ENCODE assay signal across 1 cellular context in the genomic region with DNA sequence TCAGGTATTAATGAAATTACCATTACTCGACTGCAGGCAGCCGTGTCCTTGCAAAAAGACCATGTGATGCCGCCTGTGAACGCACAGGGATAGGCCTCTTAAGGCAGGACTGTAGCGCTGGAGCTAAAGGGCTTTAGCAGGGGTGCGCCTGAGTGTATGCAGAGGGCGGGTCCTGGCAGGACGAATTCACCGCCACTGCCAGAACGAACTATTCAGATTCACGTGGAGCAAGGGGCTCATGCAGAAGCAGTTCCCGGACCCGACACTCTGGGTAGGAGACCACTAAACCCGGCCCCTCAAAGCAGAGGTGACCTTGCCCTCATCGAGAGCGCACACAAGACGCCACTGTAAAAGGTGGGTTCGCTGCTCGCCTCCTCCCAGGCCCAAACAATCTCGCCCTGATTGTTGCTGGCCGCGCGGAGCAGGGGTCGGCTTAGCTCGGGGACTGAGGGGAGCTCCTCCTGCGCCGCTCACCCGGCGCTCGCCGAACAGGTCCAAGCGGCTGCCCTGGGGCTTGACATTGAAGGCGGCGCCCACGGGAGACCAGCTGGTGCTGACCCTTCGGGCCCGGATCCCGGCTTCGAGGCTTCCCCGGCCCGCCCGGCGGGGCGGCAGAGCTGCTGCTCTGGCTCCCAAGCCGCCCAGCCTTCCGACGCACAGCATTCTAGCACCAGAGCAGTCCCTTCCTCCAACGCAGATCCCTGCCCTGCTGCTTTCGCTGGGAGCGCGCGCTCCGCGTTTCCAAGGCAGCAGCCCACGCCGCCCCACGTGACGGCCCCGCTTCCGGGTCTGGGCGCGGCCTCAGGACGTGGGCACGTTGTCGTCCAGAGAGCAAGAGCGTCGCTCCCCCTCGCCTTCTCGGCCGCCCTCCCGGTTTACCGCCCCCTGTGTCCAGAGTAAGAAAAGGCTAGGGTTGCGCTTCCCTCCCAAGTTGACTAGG.
A peak's percentile ranks its signal among the peaks of the same experiment; 100 is the strongest.
TF ChIP-seq lines count a peak whose summit lies in the region.

A gene (minus strand): TSS at position 743 of the 940 bp plus-strand sequence. CDS start 80 bp downstream, at position 663.

TF ChIP-seq in HepG2, 621 proteins besides CTCF, POLR2A, EP300 and RAD21 (continued from another document and continues in another):
- TF ChIP-seq, protein P1, sequence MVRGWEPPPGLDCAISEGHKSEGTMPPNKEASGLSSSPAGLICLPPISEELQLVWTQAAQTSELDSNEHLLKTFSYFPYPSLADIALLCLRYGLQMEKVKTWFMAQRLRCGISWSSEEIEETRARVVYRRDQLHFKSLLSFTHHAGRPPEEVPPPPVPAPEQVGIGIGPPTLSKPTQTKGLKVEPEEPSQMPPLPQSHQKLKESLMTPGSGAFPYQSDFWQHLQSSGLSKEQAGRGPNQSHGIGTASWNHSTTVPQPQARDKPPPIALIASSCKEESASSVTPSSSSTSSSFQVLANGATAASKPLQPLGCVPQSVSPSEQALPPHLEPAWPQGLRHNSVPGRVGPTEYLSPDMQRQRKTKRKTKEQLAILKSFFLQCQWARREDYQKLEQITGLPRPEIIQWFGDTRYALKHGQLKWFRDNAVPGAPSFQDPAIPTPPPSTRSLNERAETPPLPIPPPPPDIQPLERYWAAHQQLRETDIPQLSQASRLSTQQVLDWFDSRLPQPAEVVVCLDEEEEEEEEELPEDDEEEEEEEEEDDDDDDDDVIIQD (CRISPR knock-in tag; IDR thresholded peaks at IDR 0.05; ENCODE audit: low read depth), result peak; percentile 86
- TF ChIP-seq ZFX (CRISPR knock-in tag; IDR thresholded peaks at IDR 0.05; ENCODE audit: low read depth) (peak; percentile 55), ZFP36L2 (CRISPR knock-in tag; IDR thresholded peaks at IDR 0.05) (no peak), NFIC (IDR thresholded peaks at IDR 0.05; ENCODE audit: low read length) (no peak), NFATC3 (CRISPR knock-in tag; IDR thresholded peaks at IDR 0.05) (0 out of 2 replicates have a peak, but pooled peaks have one; percentile 28), RBM22 (optimal IDR thresholded peaks at IDR 0.05; ENCODE audit: low read length) (no peak), RAD51 (IDR thresholded peaks at IDR 0.05; ENCODE audit: borderline replicate concordance) (peak; percentile 82), SNAI1 (CRISPR knock-in tag; IDR thresholded peaks at IDR 0.05; ENCODE audit: borderline replicate concordance) (no peak), MTF2 (CRISPR knock-in tag; IDR thresholded peaks at IDR 0.05; ENCODE audit: borderline replicate concordance) (no peak), CHD2 (IDR thresholded peaks at IDR 0.05; ENCODE audit: low read depth, low read length) (no peak), REPIN1 (CRISPR knock-in tag; IDR thresholded peaks at IDR 0.05; ENCODE audit: borderline replicate concordance, low read depth) (peak; percentile 85; the same call in 1 of the 2 replicates), ZNF136 (CRISPR knock-in tag; IDR thresholded peaks at IDR 0.05; ENCODE audit: low read depth) (peak; percentile 83; the same call in 1 of the 2 replicates), NCOA2 (CRISPR knock-in tag; IDR thresholded peaks at IDR 0.05) (peak; percentile 56), U2AF1 (optimal IDR thresholded peaks at IDR 0.05; ENCODE audit: low read depth, low read length) (no peak), SMAD9 (CRISPR knock-in tag; IDR thresholded peaks at IDR 0.05) (no peak), CENPT (CRISPR knock-in tag; IDR thresholded peaks at IDR 0.05; ENCODE audit: low read depth) (no peak), REL (CRISPR knock-in tag; conservative IDR thresholded peaks at IDR 0.05) (no peak), SMARCE1 (IDR thresholded peaks at IDR 0.05; ENCODE audit: borderline replicate concordance) (no peak), ZNF724P (CRISPR knock-in tag; IDR thresholded peaks at IDR 0.05; ENCODE audit: borderline replicate concordance) (no peak), ZNF441 (CRISPR knock-in tag; IDR thresholded peaks at IDR 0.05; ENCODE audit: borderline replicate concordance) (no peak), CBX5 (CRISPR knock-in tag; IDR thresholded peaks at IDR 0.05; ENCODE audit: borderline replicate concordance) (peak; percentile 61; the same call in 1 of the 2 replicates), ZNF160 (CRISPR knock-in tag; IDR thresholded peaks at IDR 0.05) (peak; percentile 45; the same call in 1 of the 2 replicates), ZNF644 (CRISPR knock-in tag; IDR thresholded peaks at IDR 0.05; ENCODE audit: low read depth) (peak; percentile 46; the same call in 1 of the 2 replicates), ZNF446 (CRISPR knock-in tag; IDR thresholded peaks at IDR 0.05) (no peak), JUNB (CRISPR knock-in tag; IDR thresholded peaks at IDR 0.05; ENCODE audit: borderline replicate concordance) (no peak), MLLT10 (CRISPR knock-in tag; IDR thresholded peaks at IDR 0.05) (no peak), KLF11 (CRISPR knock-in tag; IDR thresholded peaks at IDR 0.05) (no peak; the same call in 1 of the 2 replicates), RFX3 (CRISPR knock-in tag; IDR thresholded peaks at IDR 0.05) (peak; percentile 96), ATF1 (CRISPR knock-in tag; IDR thresholded peaks at IDR 0.05) (peak; percentile 78), PAX8 (CRISPR knock-in tag; IDR thresholded peaks at IDR 0.05; ENCODE audit: borderline replicate concordance) (no peak), ZNF780A (CRISPR knock-in tag; IDR thresholded peaks at IDR 0.05) (peak; percentile 60; the same call in 1 of the 2 replicates), MXI1 (IDR thresholded peaks at IDR 0.05; ENCODE audit: borderline replicate concordance, low read depth, low read length) (peak; percentile 99), SAFB2 (CRISPR knock-in tag; IDR thresholded peaks at IDR 0.05; ENCODE audit: borderline replicate concordance, low read depth) (no peak), SATB2 (CRISPR knock-in tag; IDR thresholded peaks at IDR 0.05) (no peak), PLRG1 (conservative IDR thresholded peaks at IDR 0.05) (no peak), TP53 (CRISPR knock-in tag; conservative IDR thresholded peaks at IDR 0.05) (peak; percentile 25; the same call in 1 of the 2 replicates), ZNF670 (CRISPR knock-in tag; IDR thresholded peaks at IDR 0.05; ENCODE audit: borderline replicate concordance) (peak; percentile 73), ZNF205 (CRISPR knock-in tag; IDR thresholded peaks at IDR 0.05) (0 out of 2 replicates have a peak, but pooled peaks have one; percentile 44), ZSCAN20 (CRISPR knock-in tag; IDR thresholded peaks at IDR 0.05; ENCODE audit: borderline replicate concordance) (no peak), RFX1 (IDR thresholded peaks at IDR 0.05) (peak; percentile 89)
- TF ChIP-seq, protein P2, sequence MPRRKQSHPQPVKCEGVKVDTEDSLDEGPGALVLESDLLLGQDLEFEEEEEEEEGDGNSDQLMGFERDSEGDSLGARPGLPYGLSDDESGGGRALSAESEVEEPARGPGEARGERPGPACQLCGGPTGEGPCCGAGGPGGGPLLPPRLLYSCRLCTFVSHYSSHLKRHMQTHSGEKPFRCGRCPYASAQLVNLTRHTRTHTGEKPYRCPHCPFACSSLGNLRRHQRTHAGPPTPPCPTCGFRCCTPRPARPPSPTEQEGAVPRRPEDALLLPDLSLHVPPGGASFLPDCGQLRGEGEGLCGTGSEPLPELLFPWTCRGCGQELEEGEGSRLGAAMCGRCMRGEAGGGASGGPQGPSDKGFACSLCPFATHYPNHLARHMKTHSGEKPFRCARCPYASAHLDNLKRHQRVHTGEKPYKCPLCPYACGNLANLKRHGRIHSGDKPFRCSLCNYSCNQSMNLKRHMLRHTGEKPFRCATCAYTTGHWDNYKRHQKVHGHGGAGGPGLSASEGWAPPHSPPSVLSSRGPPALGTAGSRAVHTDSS (CRISPR knock-in tag; conservative IDR thresholded peaks at IDR 0.05), result no peak
- TF ChIP-seq, protein P3, sequence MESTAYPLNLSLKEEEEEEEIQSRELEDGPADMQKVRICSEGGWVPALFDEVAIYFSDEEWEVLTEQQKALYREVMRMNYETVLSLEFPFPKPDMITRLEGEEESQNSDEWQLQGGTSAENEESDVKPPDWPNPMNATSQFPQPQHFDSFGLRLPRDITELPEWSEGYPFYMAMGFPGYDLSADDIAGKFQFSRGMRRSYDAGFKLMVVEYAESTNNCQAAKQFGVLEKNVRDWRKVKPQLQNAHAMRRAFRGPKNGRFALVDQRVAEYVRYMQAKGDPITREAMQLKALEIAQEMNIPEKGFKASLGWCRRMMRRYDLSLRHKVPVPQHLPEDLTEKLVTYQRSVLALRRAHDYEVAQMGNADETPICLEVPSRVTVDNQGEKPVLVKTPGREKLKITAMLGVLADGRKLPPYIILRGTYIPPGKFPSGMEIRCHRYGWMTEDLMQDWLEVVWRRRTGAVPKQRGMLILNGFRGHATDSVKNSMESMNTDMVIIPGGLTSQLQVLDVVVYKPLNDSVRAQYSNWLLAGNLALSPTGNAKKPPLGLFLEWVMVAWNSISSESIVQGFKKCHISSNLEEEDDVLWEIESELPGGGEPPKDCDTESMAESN (CRISPR knock-in tag; conservative IDR thresholded peaks at IDR 0.05), result peak; percentile 80
- TF ChIP-seq, protein P4, sequence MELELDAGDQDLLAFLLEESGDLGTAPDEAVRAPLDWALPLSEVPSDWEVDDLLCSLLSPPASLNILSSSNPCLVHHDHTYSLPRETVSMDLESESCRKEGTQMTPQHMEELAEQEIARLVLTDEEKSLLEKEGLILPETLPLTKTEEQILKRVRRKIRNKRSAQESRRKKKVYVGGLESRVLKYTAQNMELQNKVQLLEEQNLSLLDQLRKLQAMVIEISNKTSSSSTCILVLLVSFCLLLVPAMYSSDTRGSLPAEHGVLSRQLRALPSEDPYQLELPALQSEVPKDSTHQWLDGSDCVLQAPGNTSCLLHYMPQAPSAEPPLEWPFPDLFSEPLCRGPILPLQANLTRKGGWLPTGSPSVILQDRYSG (CRISPR knock-in tag; IDR thresholded peaks at IDR 0.05), result no peak
- TF ChIP-seq, protein P5, sequence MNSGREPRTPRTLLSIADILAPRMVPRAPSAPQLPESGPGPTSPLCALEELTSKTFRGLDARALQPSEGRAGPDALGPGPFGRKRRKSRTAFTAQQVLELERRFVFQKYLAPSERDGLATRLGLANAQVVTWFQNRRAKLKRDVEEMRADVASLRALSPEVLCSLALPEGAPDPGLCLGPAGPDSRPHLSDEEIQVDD (CRISPR knock-in tag; IDR thresholded peaks at IDR 0.05; ENCODE audit: borderline replicate concordance), result no peak
- TF ChIP-seq, protein P6, sequence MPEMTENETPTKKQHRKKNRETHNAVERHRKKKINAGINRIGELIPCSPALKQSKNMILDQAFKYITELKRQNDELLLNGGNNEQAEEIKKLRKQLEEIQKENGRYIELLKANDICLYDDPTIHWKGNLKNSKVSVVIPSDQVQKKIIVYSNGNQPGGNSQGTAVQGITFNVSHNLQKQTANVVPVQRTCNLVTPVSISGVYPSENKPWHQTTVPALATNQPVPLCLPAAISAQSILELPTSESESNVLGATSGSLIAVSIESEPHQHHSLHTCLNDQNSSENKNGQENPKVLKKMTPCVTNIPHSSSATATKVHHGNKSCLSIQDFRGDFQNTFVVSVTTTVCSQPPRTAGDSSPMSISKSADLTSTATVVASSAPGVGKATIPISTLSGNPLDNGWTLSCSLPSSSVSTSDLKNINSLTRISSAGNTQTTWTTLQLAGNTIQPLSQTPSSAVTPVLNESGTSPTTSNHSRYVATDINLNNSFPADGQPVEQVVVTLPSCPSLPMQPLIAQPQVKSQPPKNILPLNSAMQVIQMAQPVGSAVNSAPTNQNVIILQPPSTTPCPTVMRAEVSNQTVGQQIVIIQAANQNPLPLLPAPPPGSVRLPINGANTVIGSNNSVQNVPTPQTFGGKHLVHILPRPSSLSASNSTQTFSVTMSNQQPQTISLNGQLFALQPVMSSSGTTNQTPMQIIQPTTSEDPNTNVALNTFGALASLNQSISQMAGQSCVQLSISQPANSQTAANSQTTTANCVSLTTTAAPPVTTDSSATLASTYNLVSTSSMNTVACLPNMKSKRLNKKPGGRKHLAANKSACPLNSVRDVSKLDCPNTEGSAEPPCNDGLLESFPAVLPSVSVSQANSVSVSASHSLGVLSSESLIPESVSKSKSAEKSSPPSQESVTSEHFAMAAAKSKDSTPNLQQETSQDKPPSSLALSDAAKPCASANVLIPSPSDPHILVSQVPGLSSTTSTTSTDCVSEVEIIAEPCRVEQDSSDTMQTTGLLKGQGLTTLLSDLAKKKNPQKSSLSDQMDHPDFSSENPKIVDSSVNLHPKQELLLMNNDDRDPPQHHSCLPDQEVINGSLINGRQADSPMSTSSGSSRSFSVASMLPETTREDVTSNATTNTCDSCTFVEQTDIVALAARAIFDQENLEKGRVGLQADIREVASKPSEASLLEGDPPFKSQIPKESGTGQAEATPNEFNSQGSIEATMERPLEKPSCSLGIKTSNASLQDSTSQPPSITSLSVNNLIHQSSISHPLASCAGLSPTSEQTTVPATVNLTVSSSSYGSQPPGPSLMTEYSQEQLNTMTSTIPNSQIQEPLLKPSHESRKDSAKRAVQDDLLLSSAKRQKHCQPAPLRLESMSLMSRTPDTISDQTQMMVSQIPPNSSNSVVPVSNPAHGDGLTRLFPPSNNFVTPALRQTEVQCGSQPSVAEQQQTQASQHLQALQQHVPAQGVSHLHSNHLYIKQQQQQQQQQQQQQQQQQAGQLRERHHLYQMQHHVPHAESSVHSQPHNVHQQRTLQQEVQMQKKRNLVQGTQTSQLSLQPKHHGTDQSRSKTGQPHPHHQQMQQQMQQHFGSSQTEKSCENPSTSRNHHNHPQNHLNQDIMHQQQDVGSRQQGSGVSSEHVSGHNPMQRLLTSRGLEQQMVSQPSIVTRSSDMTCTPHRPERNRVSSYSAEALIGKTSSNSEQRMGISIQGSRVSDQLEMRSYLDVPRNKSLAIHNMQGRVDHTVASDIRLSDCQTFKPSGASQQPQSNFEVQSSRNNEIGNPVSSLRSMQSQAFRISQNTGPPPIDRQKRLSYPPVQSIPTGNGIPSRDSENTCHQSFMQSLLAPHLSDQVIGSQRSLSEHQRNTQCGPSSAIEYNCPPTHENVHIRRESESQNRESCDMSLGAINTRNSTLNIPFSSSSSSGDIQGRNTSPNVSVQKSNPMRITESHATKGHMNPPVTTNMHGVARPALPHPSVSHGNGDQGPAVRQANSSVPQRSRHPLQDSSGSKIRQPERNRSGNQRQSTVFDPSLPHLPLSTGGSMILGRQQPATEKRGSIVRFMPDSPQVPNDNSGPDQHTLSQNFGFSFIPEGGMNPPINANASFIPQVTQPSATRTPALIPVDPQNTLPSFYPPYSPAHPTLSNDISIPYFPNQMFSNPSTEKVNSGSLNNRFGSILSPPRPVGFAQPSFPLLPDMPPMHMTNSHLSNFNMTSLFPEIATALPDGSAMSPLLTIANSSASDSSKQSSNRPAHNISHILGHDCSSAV (CRISPR knock-in tag; IDR thresholded peaks at IDR 0.05; ENCODE audit: borderline replicate concordance), result no peak
- TF ChIP-seq, protein P7, sequence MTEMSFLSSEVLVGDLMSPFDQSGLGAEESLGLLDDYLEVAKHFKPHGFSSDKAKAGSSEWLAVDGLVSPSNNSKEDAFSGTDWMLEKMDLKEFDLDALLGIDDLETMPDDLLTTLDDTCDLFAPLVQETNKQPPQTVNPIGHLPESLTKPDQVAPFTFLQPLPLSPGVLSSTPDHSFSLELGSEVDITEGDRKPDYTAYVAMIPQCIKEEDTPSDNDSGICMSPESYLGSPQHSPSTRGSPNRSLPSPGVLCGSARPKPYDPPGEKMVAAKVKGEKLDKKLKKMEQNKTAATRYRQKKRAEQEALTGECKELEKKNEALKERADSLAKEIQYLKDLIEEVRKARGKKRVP (CRISPR knock-in tag; IDR thresholded peaks at IDR 0.05), result no peak
